In genomic region chr12:1681493-1681807, GRCh38 we compare ENCODE assay signal across 10 cellular contexts. TPM values are rescaled to one million over a fixed set of nuclear protein-coding genes. Genes with fewer than 3 reads are reported as not detected.
"Had no signal": no experiment of that assay in that cellular context is flagged by ENCODE, and none has a peak within 500 bp of the region (broad histone marks: within the 10 kb centered on the region; RNA-seq: fewer than 3 reads in every experiment).

No MANE protein-coding gene starts in this region.

- ATAC-seq: activated naive CD8-positive, alpha-beta T cell treated with anti-CD3 and anti-CD28 coated beads, Interleukin-2, amount 50 U/mL, for 24 hours; activated T-cell treated with anti-CD3 and anti-CD28 coated beads, Interleukin-2, amount 50 U/mL, for 4 hours had no signal

- H3K4me3 ChIP-seq: skin epidermis had no signal

- DNase-seq: activated CD4-positive, alpha-beta memory T cell treated with anti-CD3 and anti-CD28 coated beads for 36 hours; activated naive CD8-positive, alpha-beta T cell treated with anti-CD3 and anti-CD28 coated beads, Interleukin-2, amount 50 U/mL, for 24 hours; activated T-cell treated with anti-CD3 and anti-CD28 coated beads, Interleukin-2, amount 50 U/mL, for 4 hours; caudate nucleus; effector memory CD4-positive, alpha-beta T cell; naive B cell; retina; T-helper 9 cell; trophoblast cell had no signal

RNA-seq across cellular contexts. Expression of gene WNT5B, which starts 52.4 kb away (rescaled TPM):
- total RNA-seq: activated CD4-positive, alpha-beta memory T cell treated with anti-CD3 and anti-CD28 coated beads for 36 hours had no signal
